8 cellular contexts compared by ENCODE assay signal in the genomic region with DNA sequence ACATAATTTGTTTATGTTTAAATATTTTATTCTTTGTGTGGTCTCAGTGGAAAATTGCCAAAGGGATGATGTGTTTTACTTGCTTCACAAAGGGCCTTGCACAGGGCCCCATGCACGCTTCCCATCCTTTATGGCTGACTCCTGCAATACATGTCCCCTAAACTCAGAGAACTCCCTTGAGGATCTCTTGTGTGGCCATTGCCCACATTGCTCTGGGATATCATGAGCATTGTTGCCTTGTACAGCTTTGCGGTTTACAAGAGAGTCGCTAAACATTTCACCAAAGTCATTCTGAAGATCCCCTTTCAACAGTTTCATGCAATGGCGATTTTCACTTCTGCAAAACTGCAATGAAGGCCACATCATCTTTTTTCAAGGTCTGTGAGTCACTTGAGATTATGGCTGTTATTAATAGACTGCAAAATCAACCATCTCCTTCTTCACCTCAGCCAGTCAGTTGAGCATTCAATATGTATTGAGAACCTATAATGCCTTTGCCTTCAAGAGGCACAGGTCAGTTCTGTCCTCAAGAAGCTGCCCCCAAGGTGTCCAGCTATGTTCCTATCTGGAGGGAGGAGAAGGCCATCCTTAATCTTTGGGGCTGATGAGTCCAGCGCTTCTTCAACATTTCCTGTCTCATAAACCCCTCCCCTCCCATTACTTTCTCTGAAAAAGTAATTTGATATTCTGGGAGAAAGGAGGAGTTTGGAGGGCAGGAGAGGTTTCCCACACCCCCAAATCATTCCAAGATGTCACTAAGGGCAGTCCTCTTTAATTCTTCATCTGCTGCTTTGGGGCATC.
DNase-seq lines count a peak whose midpoint lies in the region; ATAC-seq and TF ChIP-seq lines count a peak whose summit lies in the region.
"Had no signal": no experiment of that assay in that cellular context is flagged by ENCODE, and none has a peak within 500 bp of the region (broad histone marks: within the 10 kb centered on the region; RNA-seq: fewer than 3 reads in every experiment).

No MANE protein-coding gene starts in this region.

- H3K9me2 ChIP-seq in Karpas-422 (replicated peaks; ENCODE audit: insufficient read depth, low read length), result no peaks in the 10 kb centered on the region

- H3K4me1 ChIP-seq in Karpas-422 (ENCODE audit: low read length), result peaks cover 19% of the 10 kb centered on the region

- CTCF ChIA-PET in HEK293T (lab: Yijun Ruan, JAX), result no interaction called here

- peak overlapping the region; percentile 58; the same call in 1 of the 2 replicates for H2AFZ ChIP-seq in Karpas-422 (ENCODE audit: low read length)

- intact Hi-C loops in left colon (cut with DNase I, micrococcal nuclease), result no loop called here

- no peaks in the 10 kb centered on the region for H3K36me3 ChIP-seq in Karpas-422 (ENCODE audit: insufficient read depth, low read length)

- no peak overlapping the region for H3K4me3 ChIP-seq in Karpas-422 (ENCODE audit: low read length)

- peak; percentile 87 for DNase-seq in Karpas-422
- peak; percentile 13 for DNase-seq in putamen (ENCODE audit: low spot score)
- no peak for DNase-seq in HEK293T (ENCODE audit: extremely low spot score)
- DNase-seq in HuH-7 (ENCODE audit: low spot score), result no peak
- DNase-seq in left colon, result no peak
- DNase-seq: NCI-H510A had no signal

- H4K20me1 ChIP-seq in Karpas-422 (ENCODE audit: insufficient read depth, low read depth, low read length), result no peaks in the 10 kb centered on the region

- peak overlapping the region; percentile 49 for H3K27ac ChIP-seq in Karpas-422 (ENCODE audit: low read length)

- H3K9me3 ChIP-seq in Karpas-422 (ENCODE audit: low read length), result no peaks in the 10 kb centered on the region

- peak overlapping the region; percentile 57 for H3K4me2 ChIP-seq in Karpas-422 (ENCODE audit: low read depth, low read length, poor library complexity, severe bottlenecking)

- no peaks in the 10 kb centered on the region for H3K27me3 ChIP-seq in Karpas-422 (ENCODE audit: low read length)

- ATAC-seq in GM19023 (IDR thresholded peaks at IDR 0.05; ENCODE audit: unreplicated experiment) (peak; percentile 99), HG02642 (IDR thresholded peaks at IDR 0.05; ENCODE audit: poor library complexity, unreplicated experiment) (peak; percentile 99), left colon (no peak)

- H3K79me2 ChIP-seq in Karpas-422 (ENCODE audit: low read length), result no peaks in the 10 kb centered on the region

- H3K9ac ChIP-seq in Karpas-422 (ENCODE audit: low read length), result no peak overlapping the region

- POLR2A ChIA-PET in HEK293T (lab: Yijun Ruan, JAX), result no interaction called here

TF ChIP-seq in HEK293T, 16 proteins besides CTCF, POLR2A, EP300 and RAD21:
- TF ChIP-seq NFRKB (IDR thresholded peaks at IDR 0.05) (no peak), HDGF (IDR thresholded peaks at IDR 0.05; ENCODE audit: borderline replicate concordance) (no peak), FOXM1 (IDR thresholded peaks at IDR 0.05; ENCODE audit: borderline replicate concordance) (no peak), ELF4 (IDR thresholded peaks at IDR 0.05) (no peak), ZNF384 (IDR thresholded peaks at IDR 0.05) (no peak), CTBP1 (IDR thresholded peaks at IDR 0.05; ENCODE audit: borderline replicate concordance) (no peak), LEF1 (IDR thresholded peaks at IDR 0.05; ENCODE audit: borderline replicate concordance) (no peak), SP1 (IDR thresholded peaks at IDR 0.05) (no peak), L3MBTL2 (conservative IDR thresholded peaks at IDR 0.05) (no peak), BHLHE40 (IDR thresholded peaks at IDR 0.05; ENCODE audit: borderline replicate concordance) (no peak)
- TF ChIP-seq, protein P1, sequence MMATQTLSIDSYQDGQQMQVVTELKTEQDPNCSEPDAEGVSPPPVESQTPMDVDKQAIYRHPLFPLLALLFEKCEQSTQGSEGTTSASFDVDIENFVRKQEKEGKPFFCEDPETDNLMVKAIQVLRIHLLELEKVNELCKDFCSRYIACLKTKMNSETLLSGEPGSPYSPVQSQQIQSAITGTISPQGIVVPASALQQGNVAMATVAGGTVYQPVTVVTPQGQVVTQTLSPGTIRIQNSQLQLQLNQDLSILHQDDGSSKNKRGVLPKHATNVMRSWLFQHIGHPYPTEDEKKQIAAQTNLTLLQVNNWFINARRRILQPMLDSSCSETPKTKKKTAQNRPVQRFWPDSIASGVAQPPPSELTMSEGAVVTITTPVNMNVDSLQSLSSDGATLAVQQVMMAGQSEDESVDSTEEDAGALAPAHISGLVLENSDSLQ (IDR thresholded peaks at IDR 0.05), result no peak

Comparison
In these comparisons a context has a peak if more than half of its experiments do, and no peak if none do; other contexts are left out.
1. DNase-seq: peak in Karpas-422 (single experiment) and putamen (single experiment); none in HEK293T (single experiment), HuH-7 (single experiment) and left colon (0 of 2).